Comparison of ENCODE assay signal across 8 cellular contexts in the genomic region with DNA sequence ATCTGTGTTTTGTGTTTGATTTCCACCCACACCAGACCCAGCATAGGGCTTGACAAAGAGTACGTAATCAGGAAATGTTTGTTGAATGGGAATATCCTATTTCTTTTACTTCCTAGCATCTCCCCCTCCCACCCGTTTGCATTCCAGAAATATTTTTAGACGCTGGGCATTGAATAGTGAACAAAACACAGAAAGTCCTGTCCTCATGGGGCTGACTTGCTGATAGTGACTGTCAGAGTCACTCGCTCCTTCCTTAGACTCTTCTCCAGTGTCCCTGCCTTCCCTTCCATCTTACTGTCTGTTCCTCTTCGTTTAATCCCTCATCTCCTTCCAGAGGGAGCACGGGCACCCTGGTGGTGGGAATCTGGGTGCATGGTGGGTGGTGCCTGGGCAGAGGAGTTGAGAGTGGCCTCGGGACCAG.
A peak's percentile ranks its signal among the peaks of the same experiment; 100 is the strongest.
DNase-seq lines count a peak whose midpoint lies in the region; ATAC-seq and TF ChIP-seq lines count a peak whose summit lies in the region.

No MANE protein-coding gene starts in this region.

- DNase-seq in EH (ENCODE audit: low read depth), result peak; percentile 66
- no peak for DNase-seq in MM.1S
- peak; percentile 46 for DNase-seq in cardiac fibroblast (ENCODE audit: low read depth in 2 of 2)
- DNase-seq in NCI-H1436 treated with DMSO at 0.1 percent for 48 hours (lab: John Stamatoyannopoulos, UW), result no peak
- DNase-seq in activated CD4-positive, alpha-beta T cell treated with anti-CD3 and anti-CD28 coated beads, Interleukin-2, amount 50 U/mL, for 4 hours, result no peak

- no peaks in the 10 kb centered on the region for H3K9me2 ChIP-seq in MM.1S (replicated peaks; ENCODE audit: insufficient read depth, low read length)

- no peak for ATAC-seq in GM18870 (IDR thresholded peaks at IDR 0.05; ENCODE audit: unreplicated experiment)
- ATAC-seq in HG03108 (IDR thresholded peaks at IDR 0.05; ENCODE audit: unreplicated experiment), result no peak

- no peaks in the 10 kb centered on the region for H3K9me3 ChIP-seq in MM.1S (replicated peaks; ENCODE audit: insufficient read depth, low read length)
- H3K9me3 ChIP-seq in mucosa of rectum (ENCODE audit: control insufficient read depth in 2 of 2, low read length in 2 of 2), result no peaks in the 10 kb centered on the region

- H3K4me2 ChIP-seq in MM.1S (ENCODE audit: low read depth, low read length), result peak overlapping the region; percentile 82

- H3K4me1 ChIP-seq in MM.1S (ENCODE audit: low read length) (0 out of 2 replicates have a peak, but pooled peaks cover 5% of the 10 kb centered on the region), mucosa of rectum (ENCODE audit: control insufficient read depth in 2 of 2, insufficient read depth in 2 of 2, low read length in 2 of 2) (peaks cover 14 to 15% of the 10 kb centered on the region in 2 donors)

- H3K4me3 ChIP-seq in MM.1S (ENCODE audit: low read length) (peak overlapping the region; percentile 72), cardiac fibroblast (replicated peaks in 1 of 2; ENCODE audit: low read depth in 2 of 2, low read length in 2 of 2) (peak overlapping the region; percentile 77 to 78), mucosa of rectum (ENCODE audit: low read length in 2 of 2) (peak overlapping the region; percentile 96 to 98)

- H4K20me1 ChIP-seq in MM.1S (ENCODE audit: insufficient read depth, low read length), result no peaks in the 10 kb centered on the region

- peaks cover 6% of the 10 kb centered on the region for H3F3A ChIP-seq in MM.1S (ENCODE audit: insufficient read depth, low read length)

- H2AFZ ChIP-seq in MM.1S (ENCODE audit: low read length), result peak overlapping the region; percentile 82

- H3K27ac ChIP-seq in MM.1S (ENCODE audit: low read length) (peak overlapping the region; percentile 60; the same call in 1 of the 2 replicates), mucosa of rectum (ENCODE audit: low read depth in 2 of 2, low read length in 2 of 2) (peak overlapping the region; percentile 86 to 94)

- H3K36me3 ChIP-seq in MM.1S (replicated peaks; ENCODE audit: insufficient read depth, low read length) (no peaks in the 10 kb centered on the region), mucosa of rectum (ENCODE audit: control insufficient read depth in 2 of 2, insufficient read depth in 2 of 2, low read length in 2 of 2) (peaks cover 0 to 3% of the 10 kb centered on the region in 2 donors)

- H3K79me2 ChIP-seq in MM.1S (ENCODE audit: low read length), result no peaks in the 10 kb centered on the region

- TF ChIP-seq CTCF in MM.1S (IDR thresholded peaks at IDR 0.05; ENCODE audit: low read length), result no peak
- peak; percentile 38 for TF ChIP-seq CTCF in cardiac fibroblast (IDR thresholded peaks at IDR 0.05; ENCODE audit: low read depth, low read length)

- H3K9ac ChIP-seq in MM.1S (ENCODE audit: low read length) (peak overlapping the region; percentile 63), mucosa of rectum (ENCODE audit: low read depth in 1 of 2, low read length in 2 of 2) (peak overlapping the region; percentile 72 to 87)

- H3K27me3 ChIP-seq in MM.1S (replicated peaks; ENCODE audit: insufficient read depth, low read length), result no peaks in the 10 kb centered on the region
- H3K27me3 ChIP-seq in mucosa of rectum (ENCODE audit: control insufficient read depth in 2 of 2, insufficient read depth in 2 of 2, low read length in 2 of 2), result no peaks in the 10 kb centered on the region

Comparison
In these comparisons a context has a peak if more than half of its experiments do, and no peak if none do; other contexts are left out.
1. DNase-seq: peak in EH (single experiment) and cardiac fibroblast (2 of 2); none in MM.1S (single experiment), NCI-H1436 treated with DMSO at 0.1 percent for 48 hours (single experiment) and activated CD4-positive, alpha-beta T cell treated with anti-CD3 and anti-CD28 coated beads, Interleukin-2, amount 50 U/mL, for 4 hours (0 of 2).
2. Peak in every context shown above with its lines, with median percentiles within 50 percentile points of each other: H3K4me3 ChIP-seq.